ENCODE assay signal across 1 cellular context in the genomic region with DNA sequence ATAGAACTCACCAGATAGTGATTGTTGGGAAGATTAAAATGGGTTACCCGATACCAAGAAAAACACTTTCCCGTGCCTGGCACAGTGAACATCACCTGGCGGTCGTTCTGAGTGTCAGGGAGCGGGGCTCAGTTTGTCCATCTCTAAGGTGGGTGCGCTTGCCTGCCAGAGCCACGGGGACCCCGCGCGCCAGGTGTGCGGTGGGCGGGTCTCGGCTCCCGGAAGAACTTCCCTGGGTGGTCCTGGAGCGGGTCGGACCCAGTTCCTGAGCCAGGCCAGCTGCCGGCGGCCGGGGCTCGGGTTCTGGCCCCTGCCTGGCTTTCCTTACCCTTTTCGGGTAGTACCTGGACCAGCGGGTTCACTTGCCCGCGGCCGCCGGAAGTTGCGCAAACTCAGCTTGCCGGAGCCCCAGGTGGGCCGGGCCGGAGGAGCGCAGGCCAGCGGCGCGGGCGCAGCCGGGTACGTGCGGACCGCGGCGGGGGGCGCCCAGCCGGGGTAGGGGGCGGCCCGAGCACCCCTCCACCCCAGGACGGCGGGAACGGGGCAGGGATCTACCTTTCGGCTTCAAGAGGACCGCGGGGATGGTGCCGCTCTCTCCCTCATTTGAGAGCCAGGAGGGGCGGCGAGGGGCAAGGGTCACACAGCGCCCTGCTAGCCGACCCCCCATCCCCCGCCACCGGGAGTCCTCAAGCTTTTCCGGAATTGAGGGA.
A peak's percentile ranks its signal among the peaks of the same experiment; 100 is the strongest.
TF ChIP-seq lines count a peak whose summit lies in the region.

No MANE protein-coding gene starts in this region.

TF ChIP-seq in HepG2, 621 proteins besides CTCF, POLR2A, EP300 and RAD21 (continued from another document and continues in another):
- TF ChIP-seq, protein P1, sequence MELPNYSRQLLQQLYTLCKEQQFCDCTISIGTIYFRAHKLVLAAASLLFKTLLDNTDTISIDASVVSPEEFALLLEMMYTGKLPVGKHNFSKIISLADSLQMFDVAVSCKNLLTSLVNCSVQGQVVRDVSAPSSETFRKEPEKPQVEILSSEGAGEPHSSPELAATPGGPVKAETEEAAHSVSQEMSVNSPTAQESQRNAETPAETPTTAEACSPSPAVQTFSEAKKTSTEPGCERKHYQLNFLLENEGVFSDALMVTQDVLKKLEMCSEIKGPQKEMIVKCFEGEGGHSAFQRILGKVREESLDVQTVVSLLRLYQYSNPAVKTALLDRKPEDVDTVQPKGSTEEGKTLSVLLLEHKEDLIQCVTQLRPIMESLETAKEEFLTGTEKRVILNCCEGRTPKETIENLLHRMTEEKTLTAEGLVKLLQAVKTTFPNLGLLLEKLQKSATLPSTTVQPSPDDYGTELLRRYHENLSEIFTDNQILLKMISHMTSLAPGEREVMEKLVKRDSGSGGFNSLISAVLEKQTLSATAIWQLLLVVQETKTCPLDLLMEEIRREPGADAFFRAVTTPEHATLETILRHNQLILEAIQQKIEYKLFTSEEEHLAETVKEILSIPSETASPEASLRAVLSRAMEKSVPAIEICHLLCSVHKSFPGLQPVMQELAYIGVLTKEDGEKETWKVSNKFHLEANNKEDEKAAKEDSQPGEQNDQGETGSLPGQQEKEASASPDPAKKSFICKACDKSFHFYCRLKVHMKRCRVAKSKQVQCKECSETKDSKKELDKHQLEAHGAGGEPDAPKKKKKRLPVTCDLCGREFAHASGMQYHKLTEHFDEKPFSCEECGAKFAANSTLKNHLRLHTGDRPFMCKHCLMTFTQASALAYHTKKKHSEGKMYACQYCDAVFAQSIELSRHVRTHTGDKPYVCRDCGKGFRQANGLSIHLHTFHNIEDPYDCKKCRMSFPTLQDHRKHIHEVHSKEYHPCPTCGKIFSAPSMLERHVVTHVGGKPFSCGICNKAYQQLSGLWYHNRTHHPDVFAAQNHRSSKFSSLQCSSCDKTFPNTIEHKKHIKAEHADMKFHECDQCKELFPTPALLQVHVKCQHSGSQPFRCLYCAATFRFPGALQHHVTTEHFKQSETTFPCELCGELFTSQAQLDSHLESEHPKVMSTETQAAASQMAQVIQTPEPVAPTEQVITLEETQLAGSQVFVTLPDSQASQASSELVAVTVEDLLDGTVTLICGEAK (IDR thresholded peaks at IDR 0.05): no peak
- TF ChIP-seq, protein P1 (CRISPR knock-in tag; IDR thresholded peaks at IDR 0.05): no peak
- TF ChIP-seq ZNF639 (CRISPR knock-in tag; conservative IDR thresholded peaks at IDR 0.05): no peak
- TF ChIP-seq GATAD1 (CRISPR knock-in tag; IDR thresholded peaks at IDR 0.05): 0 out of 2 replicates have a peak, but pooled peaks have one; percentile 15
- no peak for TF ChIP-seq RNF2 (conservative IDR thresholded peaks at IDR 0.05; ENCODE audit: low read depth)
- TF ChIP-seq, protein P2, sequence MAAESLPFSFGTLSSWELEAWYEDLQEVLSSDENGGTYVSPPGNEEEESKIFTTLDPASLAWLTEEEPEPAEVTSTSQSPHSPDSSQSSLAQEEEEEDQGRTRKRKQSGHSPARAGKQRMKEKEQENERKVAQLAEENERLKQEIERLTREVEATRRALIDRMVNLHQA (CRISPR knock-in tag; IDR thresholded peaks at IDR 0.05): no peak
- TF ChIP-seq SMARCC2 (IDR thresholded peaks at IDR 0.05): no peak
- TF ChIP-seq CBX5 (CRISPR knock-in tag; IDR thresholded peaks at IDR 0.05; ENCODE audit: borderline replicate concordance): no peak
- no peak for TF ChIP-seq CEBPZ (IDR thresholded peaks at IDR 0.05; ENCODE audit: low read length)
- TF ChIP-seq RELA (CRISPR knock-in tag; IDR thresholded peaks at IDR 0.05): no peak
- no peak for TF ChIP-seq MYNN (CRISPR knock-in tag; IDR thresholded peaks at IDR 0.05; ENCODE audit: low read depth)
- no peak for TF ChIP-seq ZNF382 (CRISPR knock-in tag; IDR thresholded peaks at IDR 0.05; ENCODE audit: borderline replicate concordance)
- TF ChIP-seq MED1 (CRISPR knock-in tag; IDR thresholded peaks at IDR 0.05): no peak
- peak; percentile 91; the same call in 1 of the 2 replicates for TF ChIP-seq ZNF235 (CRISPR knock-in tag; IDR thresholded peaks at IDR 0.05; ENCODE audit: borderline replicate concordance)
- TF ChIP-seq MBNL3 (CRISPR knock-in tag; conservative IDR thresholded peaks at IDR 0.05): no peak
- TF ChIP-seq ZNF747 (CRISPR knock-in tag; IDR thresholded peaks at IDR 0.05; ENCODE audit: borderline replicate concordance): peak; percentile 35; the same call in 1 of the 2 replicates
- no peak for TF ChIP-seq TBL1XR1 (IDR thresholded peaks at IDR 0.05; ENCODE audit: borderline replicate concordance, low read length, partially characterized antibody)
- peak; percentile 41 for TF ChIP-seq CBX1 (IDR thresholded peaks at IDR 0.05; ENCODE audit: low read depth)
- TF ChIP-seq ZBTB38 (CRISPR knock-in tag; IDR thresholded peaks at IDR 0.05): peak; percentile 67; the same call in 1 of the 2 replicates
- TF ChIP-seq, protein P3, sequence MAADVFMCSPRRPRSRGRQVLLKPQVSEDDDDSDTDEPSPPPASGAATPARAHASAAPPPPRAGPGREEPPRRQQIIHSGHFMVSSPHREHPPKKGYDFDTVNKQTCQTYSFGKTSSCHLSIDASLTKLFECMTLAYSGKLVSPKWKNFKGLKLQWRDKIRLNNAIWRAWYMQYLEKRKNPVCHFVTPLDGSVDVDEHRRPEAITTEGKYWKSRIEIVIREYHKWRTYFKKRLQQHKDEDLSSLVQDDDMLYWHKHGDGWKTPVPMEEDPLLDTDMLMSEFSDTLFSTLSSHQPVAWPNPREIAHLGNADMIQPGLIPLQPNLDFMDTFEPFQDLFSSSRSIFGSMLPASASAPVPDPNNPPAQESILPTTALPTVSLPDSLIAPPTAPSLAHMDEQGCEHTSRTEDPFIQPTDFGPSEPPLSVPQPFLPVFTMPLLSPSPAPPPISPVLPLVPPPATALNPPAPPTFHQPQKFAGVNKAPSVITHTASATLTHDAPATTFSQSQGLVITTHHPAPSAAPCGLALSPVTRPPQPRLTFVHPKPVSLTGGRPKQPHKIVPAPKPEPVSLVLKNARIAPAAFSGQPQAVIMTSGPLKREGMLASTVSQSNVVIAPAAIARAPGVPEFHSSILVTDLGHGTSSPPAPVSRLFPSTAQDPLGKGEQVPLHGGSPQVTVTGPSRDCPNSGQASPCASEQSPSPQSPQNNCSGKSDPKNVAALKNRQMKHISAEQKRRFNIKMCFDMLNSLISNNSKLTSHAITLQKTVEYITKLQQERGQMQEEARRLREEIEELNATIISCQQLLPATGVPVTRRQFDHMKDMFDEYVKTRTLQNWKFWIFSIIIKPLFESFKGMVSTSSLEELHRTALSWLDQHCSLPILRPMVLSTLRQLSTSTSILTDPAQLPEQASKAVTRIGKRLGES (CRISPR knock-in tag; IDR thresholded peaks at IDR 0.05; ENCODE audit: borderline replicate concordance): peak; percentile 23; the same call in 1 of the 2 replicates
- TF ChIP-seq SKIL (CRISPR knock-in tag; IDR thresholded peaks at IDR 0.05; ENCODE audit: borderline replicate concordance): no peak
- no peak for TF ChIP-seq TOE1 (CRISPR knock-in tag; IDR thresholded peaks at IDR 0.05)
- TF ChIP-seq ZNF333 (CRISPR knock-in tag; IDR thresholded peaks at IDR 0.05; ENCODE audit: borderline replicate concordance): 0 out of 2 replicates have a peak, but pooled peaks have one; percentile 21
- no peak for TF ChIP-seq FOXA3 (CRISPR knock-in tag; IDR thresholded peaks at IDR 0.05)
- TF ChIP-seq GATAD2A (CRISPR knock-in tag; IDR thresholded peaks at IDR 0.05): no peak
- no peak for TF ChIP-seq EZH2 (conservative IDR thresholded peaks at IDR 0.05; ENCODE audit: low read depth, low read length)
- TF ChIP-seq, protein P4, sequence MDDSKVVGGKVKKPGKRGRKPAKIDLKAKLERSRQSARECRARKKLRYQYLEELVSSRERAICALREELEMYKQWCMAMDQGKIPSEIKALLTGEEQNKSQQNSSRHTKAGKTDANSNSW (CRISPR knock-in tag; IDR thresholded peaks at IDR 0.05; ENCODE audit: borderline replicate concordance): no peak
- TF ChIP-seq ZNF275 (CRISPR knock-in tag; IDR thresholded peaks at IDR 0.05; ENCODE audit: borderline replicate concordance): no peak
- TF ChIP-seq, protein P5, sequence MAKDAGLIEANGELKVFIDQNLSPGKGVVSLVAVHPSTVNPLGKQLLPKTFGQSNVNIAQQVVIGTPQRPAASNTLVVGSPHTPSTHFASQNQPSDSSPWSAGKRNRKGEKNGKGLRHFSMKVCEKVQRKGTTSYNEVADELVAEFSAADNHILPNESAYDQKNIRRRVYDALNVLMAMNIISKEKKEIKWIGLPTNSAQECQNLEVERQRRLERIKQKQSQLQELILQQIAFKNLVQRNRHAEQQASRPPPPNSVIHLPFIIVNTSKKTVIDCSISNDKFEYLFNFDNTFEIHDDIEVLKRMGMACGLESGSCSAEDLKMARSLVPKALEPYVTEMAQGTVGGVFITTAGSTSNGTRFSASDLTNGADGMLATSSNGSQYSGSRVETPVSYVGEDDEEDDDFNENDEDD (CRISPR knock-in tag; IDR thresholded peaks at IDR 0.05; ENCODE audit: borderline replicate concordance): peak; percentile 25; the same call in 1 of the 2 replicates
- TF ChIP-seq FLYWCH1 (CRISPR knock-in tag; IDR thresholded peaks at IDR 0.05): no peak
